ENCODE assay signal across 1 cellular context in genomic region chr17:38693700-38694329, GRCh38.
TF ChIP-seq lines count a peak whose summit lies in the region.

No MANE protein-coding gene starts in this region.

TF ChIP-seq in H1, 55 proteins besides CTCF, POLR2A, EP300 and RAD21:
- no peak for TF ChIP-seq SP1 (IDR thresholded peaks at IDR 0.05; ENCODE audit: low read depth, low read length)
- no peak for TF ChIP-seq TCF12 (IDR thresholded peaks at IDR 0.05; ENCODE audit: low read depth, low read length)
